27 cellular contexts compared by ENCODE assay signal in genomic region chr6:37391100-37391499, GRCh38.
"Had no signal": no experiment of that assay in that cellular context is flagged by ENCODE, and none has a peak within 500 bp of the region (broad histone marks: within the 10 kb centered on the region; RNA-seq: fewer than 3 reads in every experiment).

No MANE protein-coding gene starts in this region.

- DNase-seq: activated CD4-positive, alpha-beta T cell treated with anti-CD3 and anti-CD28 coated beads, Interleukin-2, amount 10 ng/mL, durations not matched to agents 24 days and 14 days; activated CD8-positive, alpha-beta memory T cell treated with anti-CD3 and anti-CD28 coated beads for 24 hours; activated gamma-delta T cell; central memory CD4-positive, alpha-beta T cell; dorsolateral prefrontal cortex; effector memory CD8-positive, alpha-beta T cell; glutamatergic neuron; hippocampal formation; kidney glomerular epithelial cell; left ventricle myocardium superior; mammary epithelial cell; pancreas; right lobe of liver; stimulated activated CD4-positive, alpha-beta T cell treated with anti-CD3 and anti-CD28 coated beads, Interleukin-2, amount 100 ng/mL, for 24 hours; trophoblast cell had no signal

- H3K4me1 ChIP-seq: pancreas, vagina had no signal

- H3K4me1 Mint-ChIP-seq: mesothelial cell of epicardium; stimulated activated effector memory CD8-positive, alpha-beta T cell treated with anti-CD3 and anti-CD28 coated beads, Interleukin-12 subunit alpha, Interleukin-12 subunit beta, amount 100 ng/mL, for 72 hours had no signal

- H3K27ac Mint-ChIP-seq: activated CD4-positive, alpha-beta T cell treated with anti-CD3 and anti-CD28 coated beads, Interleukin-2, amount 10 ng/mL, durations not matched to agents 24 days and 14 days; effector memory CD8-positive, alpha-beta T cell; mesothelial cell of epicardium; natural killer cell treated with Interleukin-12 subunit alpha and Interleukin-12 subunit beta and Interleukin-15 and Interleukin-18, amount 100 ng/mL, for 72 hours; stimulated activated effector memory CD8-positive, alpha-beta T cell treated with anti-CD3 and anti-CD28 coated beads, Interleukin-12 subunit alpha, Interleukin-12 subunit beta, amount 100 ng/mL, for 72 hours had no signal

- H3K9me3 Mint-ChIP-seq: activated CD4-positive, alpha-beta T cell treated with anti-CD3 and anti-CD28 coated beads, Interleukin-2, amount 10 ng/mL, durations not matched to agents 24 days and 14 days; activated naive CD4-positive, alpha-beta T cell treated with anti-CD3 and anti-CD28 coated beads, Interleukin-2, amount 50 U/mL, for 72 hours; effector memory CD8-positive, alpha-beta T cell; mesothelial cell of epicardium; natural killer cell treated with Interleukin-12 subunit alpha and Interleukin-12 subunit beta and Interleukin-15 and Interleukin-18, amount 100 ng/mL, for 72 hours; stimulated activated effector memory CD8-positive, alpha-beta T cell treated with anti-CD3 and anti-CD28 coated beads, Interleukin-12 subunit alpha, Interleukin-12 subunit beta, amount 100 ng/mL, for 72 hours had no signal

- H3K27me3 ChIP-seq: dorsolateral prefrontal cortex, neutrophil, pancreas, right lobe of liver, vagina had no signal

- H3K36me3 Mint-ChIP-seq: activated naive CD4-positive, alpha-beta T cell treated with anti-CD3 and anti-CD28 coated beads, Interleukin-2, amount 50 U/mL, for 72 hours; natural killer cell treated with Interleukin-12 subunit alpha and Interleukin-12 subunit beta and Interleukin-15 and Interleukin-18, amount 100 ng/mL, for 72 hours; stimulated activated effector memory CD8-positive, alpha-beta T cell treated with anti-CD3 and anti-CD28 coated beads, Interleukin-12 subunit alpha, Interleukin-12 subunit beta, amount 100 ng/mL, for 72 hours had no signal

- FAIRE-seq: astrocyte, endothelial cell of umbilical vein, frontal cortex, pancreas had no signal

- H3K27ac ChIP-seq: dorsolateral prefrontal cortex, neutrophil, pancreas, right lobe of liver, skin epidermis, vagina had no signal

- H3K4me3 ChIP-seq: dorsolateral prefrontal cortex, pancreas, right lobe of liver, skin epidermis, vagina had no signal

- H3K9me3 ChIP-seq: neutrophil, pancreas, right lobe of liver, vagina had no signal

- ATAC-seq: activated CD4-positive, CD25-positive, alpha-beta regulatory T cell treated with anti-CD3 and anti-CD28 coated beads, Interleukin-2, amount 50 U/mL, for 24 hours; activated naive CD4-positive, alpha-beta T cell treated with anti-CD3 and anti-CD28 coated beads, Interleukin-2, amount 50 U/mL, for 72 hours; effector memory CD8-positive, alpha-beta T cell; esophagus mucosa; left ventricle myocardium superior; natural killer cell treated with Interleukin-12 subunit alpha and Interleukin-12 subunit beta and Interleukin-15 and Interleukin-18, amount 100 ng/mL, for 72 hours; right lobe of liver; stimulated activated effector memory CD8-positive, alpha-beta T cell treated with anti-CD3 and anti-CD28 coated beads, Interleukin-12 subunit alpha, Interleukin-12 subunit beta, amount 100 ng/mL, for 72 hours had no signal

- H3K27me3 Mint-ChIP-seq: activated CD4-positive, alpha-beta T cell treated with anti-CD3 and anti-CD28 coated beads, Interleukin-2, amount 10 ng/mL, durations not matched to agents 24 days and 14 days; effector memory CD8-positive, alpha-beta T cell; natural killer cell treated with Interleukin-12 subunit alpha and Interleukin-12 subunit beta and Interleukin-15 and Interleukin-18, amount 100 ng/mL, for 72 hours had no signal

- H3K4me3 Mint-ChIP-seq: activated CD4-positive, alpha-beta T cell treated with anti-CD3 and anti-CD28 coated beads, Interleukin-2, amount 10 ng/mL, durations not matched to agents 24 days and 14 days; effector memory CD8-positive, alpha-beta T cell; mesothelial cell of epicardium; natural killer cell treated with Interleukin-12 subunit alpha and Interleukin-12 subunit beta and Interleukin-15 and Interleukin-18, amount 100 ng/mL, for 72 hours; stimulated activated effector memory CD8-positive, alpha-beta T cell treated with anti-CD3 and anti-CD28 coated beads, Interleukin-12 subunit alpha, Interleukin-12 subunit beta, amount 100 ng/mL, for 72 hours had no signal
